Comparison of ENCODE assay signal across 1 cellular context in the genomic region with DNA sequence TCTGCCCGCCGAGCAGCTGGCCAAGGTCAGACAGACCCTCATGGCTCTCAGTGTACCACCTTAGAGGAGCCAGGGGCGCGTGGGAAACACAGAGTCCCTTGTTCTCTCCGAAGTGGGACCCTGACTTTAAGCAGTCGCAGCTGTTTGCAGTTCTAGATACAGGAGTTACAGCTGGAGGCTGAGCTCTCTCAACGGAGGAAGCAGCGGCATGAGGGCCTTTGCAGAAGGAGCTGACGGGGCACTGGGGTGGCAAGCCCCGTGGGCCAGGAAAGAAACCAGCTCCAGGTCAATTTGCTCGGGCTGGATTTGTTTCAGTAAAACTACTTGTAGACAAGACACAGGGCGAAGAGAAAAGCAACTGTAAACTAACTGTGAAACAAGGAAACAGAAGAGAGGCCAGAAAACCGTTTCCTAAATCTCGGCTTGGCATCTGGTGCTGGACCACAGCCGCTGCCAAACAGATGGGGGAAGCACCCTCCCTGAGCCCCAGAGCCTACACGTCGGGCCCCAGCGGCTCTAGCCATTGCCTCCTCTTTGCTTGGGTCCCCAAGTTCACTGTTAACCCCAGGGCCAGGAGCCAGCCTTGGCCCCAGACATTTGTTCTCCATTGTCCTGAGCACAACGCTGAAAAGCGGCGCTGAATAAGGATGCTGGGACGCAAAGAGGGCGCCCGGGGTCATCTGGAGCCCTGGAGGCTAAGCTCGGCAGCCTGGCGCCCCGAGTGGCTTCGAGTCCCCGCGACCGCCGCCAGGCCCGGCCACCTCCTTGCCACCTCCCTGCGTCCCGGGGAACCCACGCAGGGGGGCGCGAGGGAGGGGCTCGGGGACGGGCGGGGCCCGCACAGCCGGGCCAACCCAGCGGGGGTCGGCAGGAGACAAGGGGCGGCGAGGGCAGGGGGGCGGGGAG.
TF ChIP-seq lines count a peak whose summit lies in the region.

No MANE protein-coding gene starts in this region.

TF ChIP-seq in IMR-90, 13 proteins besides CTCF, POLR2A, EP300 and RAD21:
- TF ChIP-seq MAZ (IDR thresholded peaks at IDR 0.05; ENCODE audit: borderline replicate concordance, low read depth, low read length) (no peak), MXI1 (IDR thresholded peaks at IDR 0.05; ENCODE audit: borderline replicate concordance, low read depth, low read length) (no peak), FOS (IDR thresholded peaks at IDR 0.05; ENCODE audit: low read depth, low read length) (no peak), SMC3 (IDR thresholded peaks at IDR 0.05; ENCODE audit: low read depth, low read length) (no peak), RFX5 (IDR thresholded peaks at IDR 0.05; ENCODE audit: low read depth, low read length) (no peak), RCOR1 (IDR thresholded peaks at IDR 0.05; ENCODE audit: insufficient replicate concordance, low read length) (no peak), BHLHE40 (IDR thresholded peaks at IDR 0.05; ENCODE audit: low read depth, low read length) (no peak), MAFK (IDR thresholded peaks at IDR 0.05; ENCODE audit: low read depth, low read length) (no peak), NFE2L2 (IDR thresholded peaks at IDR 0.05; ENCODE audit: low read depth, low read length) (no peak), CEBPB (IDR thresholded peaks at IDR 0.05; ENCODE audit: low read depth, low read length) (no peak)
- TF ChIP-seq, protein P1, sequence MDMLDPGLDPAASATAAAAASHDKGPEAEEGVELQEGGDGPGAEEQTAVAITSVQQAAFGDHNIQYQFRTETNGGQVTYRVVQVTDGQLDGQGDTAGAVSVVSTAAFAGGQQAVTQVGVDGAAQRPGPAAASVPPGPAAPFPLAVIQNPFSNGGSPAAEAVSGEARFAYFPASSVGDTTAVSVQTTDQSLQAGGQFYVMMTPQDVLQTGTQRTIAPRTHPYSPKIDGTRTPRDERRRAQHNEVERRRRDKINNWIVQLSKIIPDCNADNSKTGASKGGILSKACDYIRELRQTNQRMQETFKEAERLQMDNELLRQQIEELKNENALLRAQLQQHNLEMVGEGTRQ (IDR thresholded peaks at IDR 0.05; ENCODE audit: low read depth, low read length): no peak
